Comparison of ENCODE assay signal across 18 cellular contexts in the genomic region with DNA sequence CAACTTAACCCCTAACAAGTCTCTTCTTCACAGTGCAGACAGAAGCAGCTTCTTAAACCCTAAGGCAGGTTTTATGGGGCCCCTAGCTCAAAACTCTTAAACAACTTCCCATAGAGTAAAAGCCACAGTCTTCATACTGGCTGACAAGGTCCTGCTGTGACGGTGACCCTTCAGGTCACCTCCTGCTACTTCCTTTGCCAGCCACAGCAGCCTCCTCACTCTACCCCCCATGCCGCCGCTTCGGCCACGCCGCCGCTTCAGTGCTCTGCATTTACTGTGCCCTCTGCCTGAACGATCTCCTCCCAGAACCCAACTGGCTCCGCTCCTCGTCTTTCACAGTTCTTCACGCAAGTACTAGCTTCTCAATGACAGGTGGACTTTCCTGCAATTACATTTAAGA. TPM values are rescaled to one million over a fixed set of nuclear protein-coding genes. Genes with fewer than 3 reads are reported as not detected.
DNase-seq lines count a peak whose midpoint lies in the region; ATAC-seq and TF ChIP-seq lines count a peak whose summit lies in the region.
"Had no signal": no experiment of that assay in that cellular context is flagged by ENCODE, and none has a peak within 500 bp of the region (broad histone marks: within the 10 kb centered on the region; RNA-seq: fewer than 3 reads in every experiment).

No MANE protein-coding gene starts in this region.

- peak overlapping the region; percentile 19 for H3K27ac Mint-ChIP-seq in T-helper 2 cell treated with Interferon-gamma antibody and Interleukin-4, amounts not matched to agents 5 μg/mL and 100 μg/mL, for 36 hours
- H3K27ac Mint-ChIP-seq in T-helper 17 cell (peak overlapping the region; percentile 66), immature natural killer cell (peak overlapping the region in 3 of 6 donors; percentile 40 to 72 (median 56)), progenitor cell of endocrine pancreas (peak overlapping the region; percentile 13)

- H3K9me3 Mint-ChIP-seq in T-helper 2 cell treated with Interferon-gamma antibody and Interleukin-4, amounts not matched to agents 5 μg/mL and 100 μg/mL, for 36 hours: no peaks in the 10 kb centered on the region
- no peaks in the 10 kb centered on the region for H3K9me3 Mint-ChIP-seq in immature natural killer cell
- no peaks in the 10 kb centered on the region for H3K9me3 Mint-ChIP-seq in progenitor cell of endocrine pancreas (ENCODE audit: low read depth)

- H3K4me3 Mint-ChIP-seq in T-helper 2 cell treated with Interferon-gamma antibody and Interleukin-4, amounts not matched to agents 5 μg/mL and 100 μg/mL, for 36 hours: no peak overlapping the region
- no peak overlapping the region for H3K4me3 Mint-ChIP-seq in T-helper 17 cell
- H3K4me3 Mint-ChIP-seq in immature natural killer cell: peak overlapping the region in 3 of 5 donors; percentile 8 to 14 (median 12)
- no peak overlapping the region for H3K4me3 Mint-ChIP-seq in progenitor cell of endocrine pancreas (ENCODE audit: low read depth)

- H3K27me3 Mint-ChIP-seq in T-helper 2 cell treated with Interferon-gamma antibody and Interleukin-4, amounts not matched to agents 5 μg/mL and 100 μg/mL, for 36 hours (ENCODE audit: low read depth): no peaks in the 10 kb centered on the region
- no peaks in the 10 kb centered on the region for H3K27me3 Mint-ChIP-seq in T-helper 17 cell
- peaks cover 0 to 6% (median 2%) of the 10 kb centered on the region in 3 donors for H3K27me3 Mint-ChIP-seq in immature natural killer cell (ENCODE audit: low read depth in 3 of 3)
- H3K27me3 Mint-ChIP-seq in progenitor cell of endocrine pancreas: no peaks in the 10 kb centered on the region

- no peaks in the 10 kb centered on the region for H3K9me3 ChIP-seq in T-helper 17 cell (ENCODE audit: control insufficient read depth, low read length, poor library complexity, severe bottlenecking)
- H3K9me3 ChIP-seq: HAP-1, upper lobe of left lung had no signal

- peaks cover 19% of the 10 kb centered on the region for H3K36me3 Mint-ChIP-seq in T-helper 2 cell treated with Interferon-gamma antibody and Interleukin-4, amounts not matched to agents 5 μg/mL and 100 μg/mL, for 36 hours (ENCODE audit: low read depth)
- H3K36me3 Mint-ChIP-seq in T-helper 17 cell (ENCODE audit: low read depth) (peaks cover 23% of the 10 kb centered on the region), immature natural killer cell (peaks cover 8 to 21% (median 13%) of the 10 kb centered on the region in 3 donors), progenitor cell of endocrine pancreas (ENCODE audit: insufficient read depth) (peaks cover 19% of the 10 kb centered on the region)

- intact Hi-C loops in posterior vena cava (cut with DNase I): no loop called here

- TF ChIP-seq CTCF in progenitor cell of endocrine pancreas (IDR thresholded peaks at IDR 0.05; ENCODE audit: unreplicated experiment): no peak

- no peak for ATAC-seq in T-helper 17 cell
- no peak for ATAC-seq in HG03159 (IDR thresholded peaks at IDR 0.05; ENCODE audit: unreplicated experiment)

- peaks cover 17% of the 10 kb centered on the region for H3K4me1 Mint-ChIP-seq in T-helper 2 cell treated with Interferon-gamma antibody and Interleukin-4, amounts not matched to agents 5 μg/mL and 100 μg/mL, for 36 hours (ENCODE audit: low read depth)
- H3K4me1 Mint-ChIP-seq in T-helper 17 cell (peaks cover 23% of the 10 kb centered on the region), immature natural killer cell (peaks cover 36 to 47% of the 10 kb centered on the region in 2 donors), progenitor cell of endocrine pancreas (ENCODE audit: low read depth) (peaks cover 19% of the 10 kb centered on the region)

- DNase-seq in T-helper 2 cell treated with Interferon-gamma antibody and Interleukin-4, amounts not matched to agents 5 μg/mL and 100 μg/mL, for 36 hours (ENCODE audit: low spot score): no peak
- DNase-seq in T-helper 2 cell: no peak
- no peak for DNase-seq in T-helper 17 cell
- no peak for DNase-seq in immature natural killer cell
- no peak for DNase-seq in progenitor cell of endocrine pancreas (ENCODE audit: low spot score, unreplicated experiment)
- no peak for DNase-seq in posterior vena cava (ENCODE audit: low spot score)
- DNase-seq in NCI-H1694 (lab: John Stamatoyannopoulos, UW): no peak
- DNase-seq: 8988T; activated CD4-positive, CD25-positive, alpha-beta regulatory T cell; activated effector memory CD4-positive, alpha-beta T cell treated with Interleukin-2 at 50 U/mL for 16 hours; amniotic stem cell; Calu3; NCI-H1105 treated with DMSO at 0.1 percent for 48 hours; NCI-H524 treated with DMSO at 0.1 percent for 48 hours; stimulated activated CD4-positive, alpha-beta T cell treated with anti-CD3 and anti-CD28 coated beads, Interleukin-4, amount 100 ng/mL, for 1 hour had no signal

RNA-seq across cellular contexts. Expression of a gene that starts 45.5 kb away (rescaled TPM):
- total RNA-seq in T-helper 17 cell (10 to 100 TPM in 1 of 2 donors, 1 to 10 TPM in 1; 9.1 to 10.8 TPM), progenitor cell of endocrine pancreas (11.7 and 11.8 TPM in 2 replicates), posterior vena cava (10 to 100 TPM; 12.3 to 15.7 TPM)
- polyA plus RNA-seq in immature natural killer cell: 10 to 100 TPM; 27.1 to 48.3 (median 40.8) TPM

Comparison
In these comparisons a context has a peak if more than half of its experiments do, and no peak if none do; other contexts are left out.
1. H3K4me3 Mint-ChIP-seq: peak in immature natural killer cell (3 of 5); none in T-helper 2 cell treated with Interferon-gamma antibody and Interleukin-4, amounts not matched to agents 5 μg/mL and 100 μg/mL, for 36 hours (single experiment), T-helper 17 cell (single experiment) and progenitor cell of endocrine pancreas (single experiment).